1 cellular context compared by ENCODE assay signal in the genomic region with DNA sequence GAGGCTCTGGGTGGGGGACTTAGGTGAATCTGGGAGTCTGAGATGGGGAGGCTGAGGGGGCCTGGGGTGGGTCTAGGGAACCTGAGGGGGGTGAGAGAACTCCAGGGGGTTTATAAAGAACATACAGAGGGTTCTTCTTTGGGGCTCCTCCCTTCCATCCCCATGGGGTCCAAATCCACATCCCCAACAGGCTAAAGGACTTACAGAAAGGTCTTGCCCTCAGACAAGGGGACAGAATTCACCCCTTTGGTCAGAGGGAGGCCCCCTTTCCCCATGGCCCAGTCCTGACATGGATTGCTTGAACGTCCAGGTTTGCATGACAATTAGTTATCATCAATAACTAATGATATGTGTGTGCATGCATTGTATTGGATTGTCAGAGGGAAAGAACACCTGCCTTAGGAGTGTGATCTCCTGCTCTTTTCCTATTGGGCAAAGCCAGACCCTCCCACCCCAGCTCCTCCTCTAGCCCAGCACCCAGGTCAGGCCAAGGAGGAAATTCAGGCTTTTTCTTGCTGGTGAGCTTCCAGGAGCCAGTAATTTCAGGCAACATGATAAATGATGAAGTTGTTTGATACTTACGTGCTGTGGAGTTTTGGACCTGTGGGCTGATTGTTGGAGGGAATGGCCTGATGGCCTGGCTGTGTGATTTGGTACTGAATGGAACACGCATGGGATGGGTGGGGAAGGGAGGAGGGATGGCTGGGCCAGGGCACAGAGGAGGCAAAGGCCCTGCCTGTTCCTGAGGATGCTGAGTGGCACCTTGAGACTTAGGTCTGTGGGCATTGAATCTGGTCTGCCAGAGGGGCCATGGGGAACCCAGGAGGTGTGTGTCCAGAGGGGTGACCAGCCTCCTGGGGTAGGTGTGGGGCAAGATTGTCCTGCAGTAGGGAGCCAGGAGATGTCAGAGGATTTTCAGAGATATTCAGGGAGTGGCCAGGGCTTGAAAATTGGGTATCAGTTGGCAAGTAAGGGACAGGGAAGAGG.
A peak's percentile ranks its signal among the peaks of the same experiment; 100 is the strongest.
TF ChIP-seq lines count a peak whose summit lies in the region.

No MANE protein-coding gene starts in this region.

TF ChIP-seq in HepG2, 621 proteins besides CTCF, POLR2A, EP300 and RAD21:
- no peak for TF ChIP-seq ZFY (CRISPR knock-in tag; IDR thresholded peaks at IDR 0.05)
- TF ChIP-seq REPIN1 (CRISPR knock-in tag; IDR thresholded peaks at IDR 0.05; ENCODE audit: borderline replicate concordance, low read depth): 0 out of 2 replicates have a peak, but pooled peaks have one; percentile 17
- TF ChIP-seq, protein P1, sequence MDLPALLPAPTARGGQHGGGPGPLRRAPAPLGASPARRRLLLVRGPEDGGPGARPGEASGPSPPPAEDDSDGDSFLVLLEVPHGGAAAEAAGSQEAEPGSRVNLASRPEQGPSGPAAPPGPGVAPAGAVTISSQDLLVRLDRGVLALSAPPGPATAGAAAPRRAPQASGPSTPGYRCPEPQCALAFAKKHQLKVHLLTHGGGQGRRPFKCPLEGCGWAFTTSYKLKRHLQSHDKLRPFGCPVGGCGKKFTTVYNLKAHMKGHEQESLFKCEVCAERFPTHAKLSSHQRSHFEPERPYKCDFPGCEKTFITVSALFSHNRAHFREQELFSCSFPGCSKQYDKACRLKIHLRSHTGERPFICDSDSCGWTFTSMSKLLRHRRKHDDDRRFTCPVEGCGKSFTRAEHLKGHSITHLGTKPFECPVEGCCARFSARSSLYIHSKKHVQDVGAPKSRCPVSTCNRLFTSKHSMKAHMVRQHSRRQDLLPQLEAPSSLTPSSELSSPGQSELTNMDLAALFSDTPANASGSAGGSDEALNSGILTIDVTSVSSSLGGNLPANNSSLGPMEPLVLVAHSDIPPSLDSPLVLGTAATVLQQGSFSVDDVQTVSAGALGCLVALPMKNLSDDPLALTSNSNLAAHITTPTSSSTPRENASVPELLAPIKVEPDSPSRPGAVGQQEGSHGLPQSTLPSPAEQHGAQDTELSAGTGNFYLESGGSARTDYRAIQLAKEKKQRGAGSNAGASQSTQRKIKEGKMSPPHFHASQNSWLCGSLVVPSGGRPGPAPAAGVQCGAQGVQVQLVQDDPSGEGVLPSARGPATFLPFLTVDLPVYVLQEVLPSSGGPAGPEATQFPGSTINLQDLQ (CRISPR knock-in tag; IDR thresholded peaks at IDR 0.05): no peak
- no peak for TF ChIP-seq LCORL (IDR thresholded peaks at IDR 0.05)
- TF ChIP-seq LCORL (CRISPR knock-in tag; IDR thresholded peaks at IDR 0.05): 0 out of 2 replicates have a peak, but pooled peaks have one; percentile 12
- no peak for TF ChIP-seq ATRX (CRISPR knock-in tag; IDR thresholded peaks at IDR 0.05; ENCODE audit: borderline replicate concordance)
